ENCODE assay signal across 15 cellular contexts in genomic region chr1:30506785-30507312, GRCh38.
"Had no signal": no experiment of that assay in that cellular context is flagged by ENCODE, and none has a peak within 500 bp of the region (broad histone marks: within the 10 kb centered on the region; RNA-seq: fewer than 3 reads in every experiment).

No MANE protein-coding gene starts in this region.

- H3K27me3 ChIP-seq: gastrocnemius medialis, neural progenitor cell had no signal

- H2AFZ ChIP-seq: parathyroid adenoma had no signal

- H3K36me3 ChIP-seq: esophagus muscularis mucosa, gastrocnemius medialis, left ventricle myocardium inferior, lower lobe of right lung, neural progenitor cell had no signal

- H3K4me1 ChIP-seq: esophagus muscularis mucosa, gastrocnemius medialis, left ventricle myocardium inferior, lower lobe of right lung, parathyroid adenoma had no signal

- FAIRE-seq: keratinocyte, small intestine had no signal

- H3K27ac ChIP-seq: epithelial cell of prostate, esophagus muscularis mucosa, gastrocnemius medialis, left ventricle myocardium inferior, lower lobe of right lung, neural progenitor cell, parathyroid adenoma had no signal

- H3K79me2 ChIP-seq: parathyroid adenoma had no signal

- H3K4me3 ChIP-seq: esophagus muscularis mucosa, gastrocnemius medialis, left ventricle myocardium inferior, lower lobe of right lung, neural progenitor cell had no signal

- DNase-seq: effector memory CD8-positive, alpha-beta T cell; gastrocnemius medialis; left ventricle myocardium inferior; lower lobe of right lung; midbrain; nucleus accumbens; small intestine; stimulated activated CD4-positive, alpha-beta T cell treated with anti-CD3 and anti-CD28 coated beads, Interleukin-12 subunit alpha, Interleukin-12 subunit beta, amount 100 ng/mL, for 4 hours; stimulated activated naive CD4-positive, alpha-beta T cell; trophoblast cell had no signal

- H3K9me3 ChIP-seq: esophagus muscularis mucosa, gastrocnemius medialis, lower lobe of right lung had no signal

- H3K4me2 ChIP-seq: neural progenitor cell had no signal
